In the genomic region with DNA sequence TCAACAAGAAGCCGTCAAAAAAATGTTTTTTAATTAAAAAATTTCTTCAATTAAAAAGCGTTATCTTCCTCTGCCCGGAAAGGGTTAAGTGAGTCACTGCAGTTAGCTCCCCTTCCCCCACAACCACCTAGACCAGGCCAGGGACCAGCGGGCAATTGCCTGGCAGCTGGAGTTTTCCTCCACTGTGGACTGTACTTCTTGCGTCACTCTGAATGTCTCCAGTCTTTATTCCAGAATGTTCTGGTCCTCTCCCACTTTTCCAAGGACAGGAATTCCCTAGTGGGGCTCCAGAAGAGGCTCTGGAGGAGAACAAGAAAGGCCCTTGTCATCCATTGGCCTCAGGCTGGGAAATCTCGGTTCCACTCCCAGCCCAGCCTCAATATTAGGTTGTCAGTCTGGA, we compare ENCODE assay signal across 14 cellular contexts.
DNase-seq lines count a peak whose midpoint lies in the region; ATAC-seq and TF ChIP-seq lines count a peak whose summit lies in the region.
"Had no signal": no experiment of that assay in that cellular context is flagged by ENCODE, and none has a peak within 500 bp of the region (broad histone marks: within the 10 kb centered on the region; RNA-seq: fewer than 3 reads in every experiment).

No MANE protein-coding gene starts in this region.

- WGBS in IMR-90 (ENCODE audit: extremely low coverage in 2 of 2, insufficient read length in 1 of 2), 2 experiments: 67% methylated on average over 1 of the region's 6 CpGs; no CpG with 5 or more reads in 1 of the 2 experiments

- intact Hi-C loops in IMR-90 (cut with micrococcal nuclease): no loop called here
- intact Hi-C loops in dendritic cell treated with granulocyte-macrophage colony-stimulating factor and Interleukin-4, amounts not matched to agents 40 ng/mL and 50 ng/mL, for 4 days (cut with micrococcal nuclease): no loop called here

- in situ Hi-C loops in IMR-90 (cut with MboI; ENCODE audit: low sequenced_read_pairs): no loop called here

- H3K27me3 Mint-ChIP-seq in dendritic cell treated with granulocyte-macrophage colony-stimulating factor and Interleukin-4, amounts not matched to agents 40 ng/mL and 50 ng/mL, for 4 days: peaks cover 24% of the 10 kb centered on the region

- peak overlapping the region; percentile 90 for H3K14ac ChIP-seq in IMR-90 (replicated peaks; ENCODE audit: low read depth, low read length)

- H2AK5ac ChIP-seq in IMR-90 (ENCODE audit: low read depth, low read length): peak overlapping the region; percentile 87

- H3K36me3 ChIP-seq in IMR-90 (ENCODE audit: control insufficient read depth, insufficient read depth, low read length): peaks cover 6% of the 10 kb centered on the region; the same call in 1 of the 2 replicates

- DNase-seq in AG08395 (ENCODE audit: low spot score) (peak; percentile 39), IMR-90 (peak; percentile 48), medulla oblongata (ENCODE audit: extremely low spot score) (peak; percentile 45), HT-29 (ENCODE audit: low spot score) (no peak), iPS-NIHi11 (ENCODE audit: low spot score) (no peak)
- DNase-seq: MM.1S; NCI-H2171 treated with DMSO at 0.1 percent for 48 hours; stimulated activated CD4-positive, alpha-beta T cell treated with anti-CD3 and anti-CD28 coated beads, Interleukin-4, amount 100 ng/mL, for 4 hours; stimulated activated naive CD8-positive, alpha-beta T cell treated with anti-CD3 and anti-CD28 coated beads, Interleukin-15, Interleukin-2, amounts not matched to agents 100 U/mL and 50 U/mL, for 24 hours had no signal

- peak overlapping the region; percentile 89 for H2AK9ac ChIP-seq in IMR-90 (replicated peaks; ENCODE audit: low read depth, low read length, poor library complexity)

- H2BK120ac ChIP-seq in IMR-90 (ENCODE audit: low read depth, low read length): peak overlapping the region; percentile 90

- H4K20me1 ChIP-seq in IMR-90 (ENCODE audit: insufficient read depth, low read length): no peaks in the 10 kb centered on the region

- dilution Hi-C loops in IMR-90 (cut with HindIII; ENCODE audit: low sequenced_read_pairs, unreplicated experiment): no loop called here

- no peaks in the 10 kb centered on the region; a peak in 1 of 4 replicates for H3K79me1 ChIP-seq in IMR-90 (ENCODE audit: low read depth in 1 of 2, low read length in 2 of 2)

- POLR2A ChIA-PET in IMR-90 (lab: Charles Lee; ENCODE audit: unreplicated experiment): no interaction called here

- H3K27me3 ChIP-seq in IMR-90 (ENCODE audit: control insufficient read depth, insufficient read depth, low read length): no peaks in the 10 kb centered on the region
- H3K27me3 ChIP-seq: heart left ventricle had no signal

- H3K27ac Mint-ChIP-seq in dendritic cell treated with granulocyte-macrophage colony-stimulating factor and Interleukin-4, amounts not matched to agents 40 ng/mL and 50 ng/mL, for 4 days: peak overlapping the region; percentile 23

- no peak for TF ChIP-seq POLR2A in IMR-90 (IDR thresholded peaks at IDR 0.05; ENCODE audit: low read depth, low read length)

- H2AFZ ChIP-seq in IMR-90 (replicated peaks; ENCODE audit: low read length, poor library complexity): peak overlapping the region; percentile 72

- H3K4me1 ChIP-seq in IMR-90 (ENCODE audit: control insufficient read depth, insufficient read depth, low read length): peaks cover 9% of the 10 kb centered on the region

- 0 out of 2 replicates have a peak overlapping the region, but pooled peaks have one; percentile 27 for H3K9ac ChIP-seq in IMR-90 (ENCODE audit: low read depth, low read length)

- peak overlapping the region; percentile 89 for H4K91ac ChIP-seq in IMR-90 (ENCODE audit: insufficient read depth, low read depth, low read length)

- no peaks in the 10 kb centered on the region for H3K9me3 Mint-ChIP-seq in dendritic cell treated with granulocyte-macrophage colony-stimulating factor and Interleukin-4, amounts not matched to agents 40 ng/mL and 50 ng/mL, for 4 days

- H3K4ac ChIP-seq in IMR-90 (ENCODE audit: low read depth, low read length): peak overlapping the region; percentile 93

- H4K5ac ChIP-seq in IMR-90 (ENCODE audit: low read depth, low read length): no peak overlapping the region; the same call in 1 of the 2 replicates

- BruUV-seq in IMR-90 (replicated peaks; lab: Mats Ljungman, UMichigan): no TSS peak

- no peak overlapping the region for H3K4me3 ChIP-seq in IMR-90 (ENCODE audit: insufficient read depth, low read depth, low read length)
- H3K4me3 ChIP-seq: heart left ventricle, lung had no signal

- H3K9me3 ChIP-seq in IMR-90 (ENCODE audit: control insufficient read depth, insufficient read depth, low read length): peaks cover 22% of the 10 kb centered on the region
- H3K9me3 ChIP-seq: heart left ventricle had no signal

- H3K36me3 Mint-ChIP-seq in dendritic cell treated with granulocyte-macrophage colony-stimulating factor and Interleukin-4, amounts not matched to agents 40 ng/mL and 50 ng/mL, for 4 days (ENCODE audit: low read depth): peaks cover 44% of the 10 kb centered on the region

- H3K18ac ChIP-seq in IMR-90 (ENCODE audit: low read depth, low read length): no peak overlapping the region; the same call in 1 of the 2 replicates

- peaks cover 6% of the 10 kb centered on the region; the same call in 1 of the 2 replicates for H3K9me1 ChIP-seq in IMR-90 (ENCODE audit: insufficient read depth, low read length)

- H2BK15ac ChIP-seq in IMR-90 (ENCODE audit: low read depth, low read length): peak overlapping the region; percentile 98

- H2BK5ac ChIP-seq in IMR-90 (ENCODE audit: low read depth, low read length, poor library complexity, severe bottlenecking): peak overlapping the region; percentile 86

- peak overlapping the region; percentile 61 to 86 for H4K8ac ChIP-seq in IMR-90 (ENCODE audit: low read depth in 2 of 2, low read length in 2 of 2)

- no peak for TF ChIP-seq CTCF in IMR-90 (conservative IDR thresholded peaks at IDR 0.05; ENCODE audit: low read depth, low read length)

- H3K4me3 Mint-ChIP-seq in dendritic cell treated with granulocyte-macrophage colony-stimulating factor and Interleukin-4, amounts not matched to agents 40 ng/mL and 50 ng/mL, for 4 days: no peak overlapping the region

- no peak for TF ChIP-seq RAD21 in IMR-90 (IDR thresholded peaks at IDR 0.05; ENCODE audit: low read length)

- H3K27ac ChIP-seq in IMR-90 (ENCODE audit: insufficient read depth, low read length): peak overlapping the region; percentile 65
- H3K27ac ChIP-seq: heart left ventricle had no signal

- peaks cover 31% of the 10 kb centered on the region for H3K4me1 Mint-ChIP-seq in dendritic cell treated with granulocyte-macrophage colony-stimulating factor and Interleukin-4, amounts not matched to agents 40 ng/mL and 50 ng/mL, for 4 days (ENCODE audit: low read depth)

- peak overlapping the region; percentile 85 for H2BK20ac ChIP-seq in IMR-90 (ENCODE audit: low read depth, low read length)

- H3K4me2 ChIP-seq in IMR-90 (ENCODE audit: low read depth, low read length): no peak overlapping the region

- H3K23ac ChIP-seq in IMR-90 (ENCODE audit: low read depth, low read length): peak overlapping the region; percentile 90; the same call in 1 of the 2 replicates

- CTCF ChIA-PET in IMR-90 (lab: Yijun Ruan, JAX): interaction anchor here (1.1 kb wide), 1 partner anchor 8 kb away, joined by 7 read pairs; no protein-coding TSS in a partner anchor

- ATAC-seq in IMR-90 (ENCODE audit: low read depth): peak; percentile 51
- ATAC-seq in HG02759 (IDR thresholded peaks at IDR 0.05; ENCODE audit: unreplicated experiment): no peak
- no peak for ATAC-seq in HG02610 (IDR thresholded peaks at IDR 0.05; ENCODE audit: unreplicated experiment)
- ATAC-seq: stimulated activated naive CD8-positive, alpha-beta T cell treated with anti-CD3 and anti-CD28 coated beads, Interleukin-15, Interleukin-2, amounts not matched to agents 100 U/mL and 50 U/mL, for 24 hours had no signal

- H3K56ac ChIP-seq in IMR-90 (ENCODE audit: extremely low read depth, insufficient read depth, low read length): peak overlapping the region; percentile 20; the same call in 1 of the 2 replicates

TF ChIP-seq in IMR-90, 13 proteins besides CTCF, POLR2A, EP300 and RAD21:
- TF ChIP-seq NFE2L2 (IDR thresholded peaks at IDR 0.05; ENCODE audit: low read depth, low read length) (no peak), FOS (IDR thresholded peaks at IDR 0.05; ENCODE audit: low read depth, low read length) (0 out of 2 replicates have a peak, but pooled peaks have one; percentile 7), SMC3 (IDR thresholded peaks at IDR 0.05; ENCODE audit: low read depth, low read length) (0 out of 2 replicates have a peak, but pooled peaks have one; percentile 11), CEBPB (IDR thresholded peaks at IDR 0.05; ENCODE audit: low read depth, low read length) (peak; percentile 78)

Comparison
In these comparisons a context has a peak if more than half of its experiments do, and no peak if none do; other contexts are left out.
1. DNase-seq: peak in AG08395 (single experiment), IMR-90 (single experiment) and medulla oblongata (single experiment); none in HT-29 (single experiment) and iPS-NIHi11 (single experiment).